ENCODE assay signal across 8 cellular contexts in genomic region chr1:55213885-55214213, GRCh38. TPM values are rescaled to one million over a fixed set of nuclear protein-coding genes. Genes with fewer than 3 reads are reported as not detected.
DNase-seq lines count a peak whose midpoint lies in the region; ATAC-seq lines count a peak whose summit lies in the region.

No MANE protein-coding gene starts in this region.

- no peaks in the 10 kb centered on the region for H3K9me3 Mint-ChIP-seq in activated T-helper 17 cell treated with anti-CD3 and anti-CD28 coated beads, Interleukin-2, amount 50 U/mL, for 72 hours
- no peaks in the 10 kb centered on the region for H3K9me3 Mint-ChIP-seq in stimulated activated naive B cell treated with anti-CD40 and anti-IgM and Interleukin-4, amounts not matched to agents 10 μg/mL and 1 μg/mL and 100 μg/mL, for 72 hours

- peak overlapping the region; percentile 92 for H3K27ac Mint-ChIP-seq in activated T-helper 17 cell treated with anti-CD3 and anti-CD28 coated beads, Interleukin-2, amount 50 U/mL, for 72 hours
- H3K27ac Mint-ChIP-seq in stimulated activated naive B cell treated with anti-CD40 and anti-IgM and Interleukin-4, amounts not matched to agents 10 μg/mL and 1 μg/mL and 100 μg/mL, for 72 hours = peak overlapping the region; percentile 97

- H3K4me3 Mint-ChIP-seq in activated T-helper 17 cell treated with anti-CD3 and anti-CD28 coated beads, Interleukin-2, amount 50 U/mL, for 72 hours = peak overlapping the region; percentile 98
- peak overlapping the region; percentile 95 for H3K4me3 Mint-ChIP-seq in stimulated activated naive B cell treated with anti-CD40 and anti-IgM and Interleukin-4, amounts not matched to agents 10 μg/mL and 1 μg/mL and 100 μg/mL, for 72 hours

- ATAC-seq in activated T-helper 17 cell treated with anti-CD3 and anti-CD28 coated beads, Interleukin-2, amount 50 U/mL, for 72 hours (replicated peaks) = no peak
- ATAC-seq in stimulated activated naive B cell treated with anti-CD40 and anti-IgM and Interleukin-4, amounts not matched to agents 10 μg/mL and 1 μg/mL and 100 μg/mL, for 72 hours (replicated peaks) = peak in 1 of 2 donors; percentile 18
- ATAC-seq in HG03565 (IDR thresholded peaks at IDR 0.05; ENCODE audit: unreplicated experiment) = no peak

- peaks cover 29% of the 10 kb centered on the region for H3K36me3 Mint-ChIP-seq in activated T-helper 17 cell treated with anti-CD3 and anti-CD28 coated beads, Interleukin-2, amount 50 U/mL, for 72 hours (ENCODE audit: low read depth)
- H3K36me3 Mint-ChIP-seq in stimulated activated naive B cell treated with anti-CD40 and anti-IgM and Interleukin-4, amounts not matched to agents 10 μg/mL and 1 μg/mL and 100 μg/mL, for 72 hours = peaks cover 20 to 37% of the 10 kb centered on the region in 2 donors

- peak; percentile 71 for DNase-seq in NCI-H82 (lab: John Stamatoyannopoulos, UW)
- no peak for DNase-seq in NCI-H82 treated with DMSO at 0.1 percent for 48 hours (lab: John Stamatoyannopoulos, UW; ENCODE audit: unreplicated experiment)
- DNase-seq in stimulated activated naive B cell treated with anti-CD40 and anti-IgM and Interleukin-4, amounts not matched to agents 10 μg/mL and 1 μg/mL and 100 μg/mL, for 72 hours = no peak
- no peak for DNase-seq in NCI-H1092 treated with DMSO at 0.1 percent for 48 hours (lab: John Stamatoyannopoulos, UW)
- no peak for DNase-seq in NCI-H128 (lab: John Stamatoyannopoulos, UW; ENCODE audit: unreplicated experiment)

- peak overlapping the region; percentile 79 for H3K4me3 ChIP-seq in iPS-11a (ENCODE audit: low read depth, low read length)

- H3K4me1 Mint-ChIP-seq in activated T-helper 17 cell treated with anti-CD3 and anti-CD28 coated beads, Interleukin-2, amount 50 U/mL, for 72 hours = peaks cover 68% of the 10 kb centered on the region
- H3K4me1 Mint-ChIP-seq in stimulated activated naive B cell treated with anti-CD40 and anti-IgM and Interleukin-4, amounts not matched to agents 10 μg/mL and 1 μg/mL and 100 μg/mL, for 72 hours = peaks cover 52 to 70% of the 10 kb centered on the region in 2 donors

- H3K27me3 Mint-ChIP-seq in activated T-helper 17 cell treated with anti-CD3 and anti-CD28 coated beads, Interleukin-2, amount 50 U/mL, for 72 hours = no peaks in the 10 kb centered on the region
- no peaks in the 10 kb centered on the region for H3K27me3 Mint-ChIP-seq in stimulated activated naive B cell treated with anti-CD40 and anti-IgM and Interleukin-4, amounts not matched to agents 10 μg/mL and 1 μg/mL and 100 μg/mL, for 72 hours

RNA-seq across cellular contexts. Expression of gene USP24, which starts 1.3 kb away (rescaled TPM):
- 10 to 100 TPM; 40.8 to 41.6 TPM for total RNA-seq in activated T-helper 17 cell treated with anti-CD3 and anti-CD28 coated beads, Interleukin-2, amount 50 U/mL, for 72 hours
